Comparison of ENCODE assay signal across 17 cellular contexts in the genomic region with DNA sequence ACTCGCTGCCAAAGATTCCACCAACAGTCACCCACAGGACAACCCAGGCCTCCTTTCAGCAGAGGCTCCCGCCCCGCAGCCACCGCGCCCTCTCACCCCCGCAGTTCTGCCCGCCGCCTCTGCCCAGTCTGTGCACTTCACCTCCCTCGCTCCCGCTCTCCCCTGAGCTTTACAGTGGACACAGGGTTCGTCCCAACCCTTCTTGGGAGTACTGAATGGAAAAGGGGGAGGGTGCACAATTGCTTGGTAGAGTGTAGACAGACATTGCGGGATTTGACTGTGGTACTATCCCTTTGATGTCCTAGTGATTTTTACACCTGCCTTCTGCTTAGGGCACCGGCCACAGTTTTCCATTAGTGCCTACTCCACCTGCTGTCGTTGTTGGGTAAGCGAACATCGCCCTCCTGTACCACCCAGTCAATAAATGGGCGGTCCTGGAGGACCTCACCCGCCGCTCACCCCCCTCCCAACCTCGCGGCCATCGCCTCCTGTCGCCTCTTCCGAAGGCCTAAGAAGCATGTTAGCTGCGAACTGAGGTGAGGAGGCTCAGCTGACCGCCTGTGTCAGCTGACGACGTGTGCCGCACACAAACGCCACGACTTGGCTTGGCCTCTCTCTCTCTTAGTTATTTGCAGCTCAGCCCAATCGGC.
"Had no signal": no experiment of that assay in that cellular context is flagged by ENCODE, and none has a peak within 500 bp of the region (broad histone marks: within the 10 kb centered on the region; RNA-seq: fewer than 3 reads in every experiment).

No MANE protein-coding gene starts in this region.

- H3K79me2 ChIP-seq: parathyroid adenoma had no signal

- DNase-seq: activated CD4-positive, alpha-beta T cell treated with anti-CD3 and anti-CD28 coated beads for 4 hours; activated CD4-positive, alpha-beta T cell treated with anti-CD3 and anti-CD28 coated beads, Interleukin-2, amount 50 U/mL, for 48 hours; activated CD4-positive, CD25-positive, alpha-beta regulatory T cell; activated CD8-positive, alpha-beta memory T cell treated with anti-CD3 and anti-CD28 coated beads, Interleukin-2, amount 50 U/mL, for 48 hours; activated naive CD4-positive, alpha-beta T cell; activated T-cell treated with anti-CD3 and anti-CD28 coated beads, Interleukin-2, amount 50 U/mL, for 4 hours; adrenal gland; stimulated activated CD4-positive, alpha-beta T cell treated with anti-CD3 and anti-CD28 coated beads, Interleukin-15, amount 100 ng/mL, for 24 hours; stimulated activated CD8-positive, alpha-beta memory T cell treated with anti-CD3 and anti-CD28 coated beads, Interleukin-4, amount 100 ng/mL, for 48 hours; stimulated activated naive CD4-positive, alpha-beta T cell; T-helper 17 cell had no signal

- ATAC-seq: activated T-cell treated with anti-CD3 and anti-CD28 coated beads, Interleukin-2, amount 50 U/mL, for 4 hours; T-helper 17 cell had no signal

- H3K27ac ChIP-seq: adrenal gland, ascending aorta, coronary artery, parathyroid adenoma, skin epidermis, thoracic aorta, upper lobe of left lung had no signal

- H3K27me3 ChIP-seq: ascending aorta had no signal

- H3K9me3 ChIP-seq: adrenal gland, ascending aorta, thoracic aorta, upper lobe of left lung had no signal

- H3K9ac ChIP-seq: parathyroid adenoma had no signal

- H3K4me3 ChIP-seq: adrenal gland, ascending aorta, skin epidermis, thoracic aorta, upper lobe of left lung had no signal

- H2AFZ ChIP-seq: parathyroid adenoma had no signal

- H3K4me1 ChIP-seq: adrenal gland, ascending aorta, parathyroid adenoma, upper lobe of left lung had no signal

- H3K36me3 ChIP-seq: adrenal gland, ascending aorta, thoracic aorta, upper lobe of left lung had no signal
